ENCODE assay signal across 18 cellular contexts in genomic region chr19:4566402-4567051, GRCh38. TPM values are rescaled to one million over a fixed set of nuclear protein-coding genes. Genes with fewer than 3 reads are reported as not detected.
DNase-seq lines count a peak whose midpoint lies in the region; ATAC-seq and TF ChIP-seq lines count a peak whose summit lies in the region.
"Had no signal": no experiment of that assay in that cellular context is flagged by ENCODE, and none has a peak within 500 bp of the region (broad histone marks: within the 10 kb centered on the region; RNA-seq: fewer than 3 reads in every experiment).

No MANE protein-coding gene starts in this region.

- DNase-seq in CD14-positive monocyte (ENCODE audit: low spot score) (no peak), COR-L47 (lab: John Stamatoyannopoulos, UW) (peak; percentile 24), SJCRH30 (peak; percentile 81 to 85), CD1c-positive myeloid dendritic cell (ENCODE audit: extremely low spot score) (no peak)
- DNase-seq: activated CD4-positive, alpha-beta memory T cell treated with anti-CD3 and anti-CD28 coated beads for 36 hours; activated naive CD4-positive, alpha-beta T cell treated with anti-CD3 and anti-CD28 coated beads, Interleukin-2, amount 10 ng/mL, durations not matched to agents 7 days and 5 days; activated T-cell treated with anti-CD3 and anti-CD28 coated beads, Interleukin-2, amount 50 U/mL, for 1 hour; AML-193; cerebellar nuclear complex; endodermal cell; NCI-H2029; nephron progenitor cell; stimulated activated naive B cell treated with anti-CD40 and anti-IgM and Interleukin-4, amounts not matched to agents 10 μg/mL and 1 μg/mL and 100 μg/mL, for 72 hours had no signal

- H3K27ac ChIP-seq in SJCRH30 = peak overlapping the region; percentile 28
- H3K27ac ChIP-seq: ascending aorta had no signal

- peaks cover 25% of the 10 kb centered on the region for H3K4me1 ChIP-seq in SJCRH30
- H3K4me1 ChIP-seq: ascending aorta had no signal

- H3K9me3 Mint-ChIP-seq in CD14-positive monocyte = peaks cover 0 to 2% (median 0%) of the 10 kb centered on the region in 7 donors
- H3K9me3 Mint-ChIP-seq: activated CD4-positive, alpha-beta memory T cell treated with anti-CD3 and anti-CD28 coated beads for 36 hours; activated naive CD4-positive, alpha-beta T cell treated with anti-CD3 and anti-CD28 coated beads, Interleukin-2, amount 10 ng/mL, durations not matched to agents 7 days and 5 days; endodermal cell; memory B cell; nephron progenitor cell; stimulated activated naive B cell treated with anti-CD40 and anti-IgM and Interleukin-4, amounts not matched to agents 10 μg/mL and 1 μg/mL and 100 μg/mL, for 72 hours had no signal

- H3K4me3 Mint-ChIP-seq in CD14-positive monocyte = peak overlapping the region in 1 of 2 donors; percentile 2
- H3K4me3 Mint-ChIP-seq: activated CD4-positive, alpha-beta memory T cell treated with anti-CD3 and anti-CD28 coated beads for 36 hours; activated naive CD4-positive, alpha-beta T cell treated with anti-CD3 and anti-CD28 coated beads, Interleukin-2, amount 10 ng/mL, durations not matched to agents 7 days and 5 days; endodermal cell; memory B cell; nephron progenitor cell; stimulated activated naive B cell treated with anti-CD40 and anti-IgM and Interleukin-4, amounts not matched to agents 10 μg/mL and 1 μg/mL and 100 μg/mL, for 72 hours had no signal

- H3K27ac Mint-ChIP-seq in CD14-positive monocyte = peak overlapping the region; percentile 15 to 96 (median 76)
- H3K27ac Mint-ChIP-seq: activated CD4-positive, alpha-beta memory T cell treated with anti-CD3 and anti-CD28 coated beads for 36 hours; memory B cell; nephron progenitor cell; stimulated activated naive B cell treated with anti-CD40 and anti-IgM and Interleukin-4, amounts not matched to agents 10 μg/mL and 1 μg/mL and 100 μg/mL, for 72 hours had no signal

- H3K4me3 ChIP-seq in SJCRH30 = no peak overlapping the region
- H3K4me3 ChIP-seq: ascending aorta, tibial nerve had no signal

- H3K27me3 ChIP-seq in SJCRH30 = no peaks in the 10 kb centered on the region
- H3K27me3 ChIP-seq: ascending aorta, tibial nerve had no signal

- no peaks in the 10 kb centered on the region for H3K36me3 Mint-ChIP-seq in CD14-positive monocyte
- H3K36me3 Mint-ChIP-seq: activated CD4-positive, alpha-beta memory T cell treated with anti-CD3 and anti-CD28 coated beads for 36 hours; activated naive CD4-positive, alpha-beta T cell treated with anti-CD3 and anti-CD28 coated beads, Interleukin-2, amount 10 ng/mL, durations not matched to agents 7 days and 5 days; memory B cell; stimulated activated naive B cell treated with anti-CD40 and anti-IgM and Interleukin-4, amounts not matched to agents 10 μg/mL and 1 μg/mL and 100 μg/mL, for 72 hours had no signal

- H3K4me1 Mint-ChIP-seq in CD14-positive monocyte = peaks cover 56% of the 10 kb centered on the region
- H3K4me1 Mint-ChIP-seq: activated naive CD4-positive, alpha-beta T cell treated with anti-CD3 and anti-CD28 coated beads, Interleukin-2, amount 10 ng/mL, durations not matched to agents 7 days and 5 days had no signal

- TF ChIP-seq CTCF in CD14-positive monocyte (IDR thresholded peaks at IDR 0.05) = no peak

- H3K27me3 Mint-ChIP-seq in CD14-positive monocyte (ENCODE audit: low read depth in 3 of 3) = peaks cover 3 to 19% (median 5%) of the 10 kb centered on the region in 3 donors

- no peak for ATAC-seq in GM19467 (IDR thresholded peaks at IDR 0.05; ENCODE audit: unreplicated experiment)
- ATAC-seq: stimulated activated naive B cell treated with anti-CD40 and anti-IgM and Interleukin-4, amounts not matched to agents 10 μg/mL and 1 μg/mL and 100 μg/mL, for 72 hours had no signal

- peaks cover 6% of the 10 kb centered on the region; the same call in 1 of the 2 replicates for H3K36me3 ChIP-seq in SJCRH30
- H3K36me3 ChIP-seq: ascending aorta, tibial nerve had no signal

- H3K9me3 ChIP-seq in SJCRH30 (replicated peaks) = no peaks in the 10 kb centered on the region
- H3K9me3 ChIP-seq: ascending aorta, tibial nerve had no signal

- intact Hi-C loops in CD14-positive monocyte (cut with micrococcal nuclease) = no loop called here

RNA-seq across cellular contexts. Expression of gene SEMA6B, which starts 7.0 kb away (rescaled TPM):
- under 1 TPM; 0.12 to 0.87 TPM for polyA plus RNA-seq in CD14-positive monocyte
- 108 and 116 TPM in 2 replicates for total RNA-seq in SJCRH30 (2014; rRNA removed; shearing (Covaris generic))
- total RNA-seq: T-helper 1 cell treated with Interleukin-12 subunit alpha and Interleukin-12 subunit beta and Interleukin-4 antibody, amounts not matched to agents 30 ng/mL and 1 ng/mL, for 36 hours had no signal

RNA-seq across cellular contexts. Expression of gene LRG1, which starts 26.7 kb away (rescaled TPM):
- 1 to 10 TPM; 5.5 to 9.6 TPM for polyA plus RNA-seq in CD14-positive monocyte
- total RNA-seq in SJCRH30 (2014; rRNA removed; shearing (Covaris generic)) = 0.15 and 0.38 TPM in 2 replicates

RNA-seq across cellular contexts. Expression of gene PLIN5, which starts 31.5 kb away (rescaled TPM):
- under 1 TPM; 0.28 to 0.58 TPM for polyA plus RNA-seq in CD14-positive monocyte
- total RNA-seq in SJCRH30 (2014; rRNA removed; shearing (Covaris generic)) = 0.38 and 1.1 TPM in 2 replicates
- total RNA-seq: T-helper 1 cell treated with Interleukin-12 subunit alpha and Interleukin-12 subunit beta and Interleukin-4 antibody, amounts not matched to agents 30 ng/mL and 1 ng/mL, for 36 hours had no signal

RNA-seq across cellular contexts. Expression of gene PLIN4, which starts 48.2 kb away (rescaled TPM):
- under 1 TPM in 1 of 2 donors, not detected in 1; 0.05 TPM for polyA plus RNA-seq in CD14-positive monocyte
- 0.16 and 0.18 TPM in 2 replicates for total RNA-seq in SJCRH30 (2014; rRNA removed; shearing (Covaris generic))
- total RNA-seq: T-helper 1 cell treated with Interleukin-12 subunit alpha and Interleukin-12 subunit beta and Interleukin-4 antibody, amounts not matched to agents 30 ng/mL and 1 ng/mL, for 36 hours had no signal

Comparison
In these comparisons a context has a peak if more than half of its experiments do, and no peak if none do; other contexts are left out.
1. DNase-seq: peak in COR-L47 (single experiment) and SJCRH30 (2 of 2); none in CD14-positive monocyte (single experiment) and CD1c-positive myeloid dendritic cell (single experiment).